ENCODE assay signal across 10 cellular contexts in the genomic region with DNA sequence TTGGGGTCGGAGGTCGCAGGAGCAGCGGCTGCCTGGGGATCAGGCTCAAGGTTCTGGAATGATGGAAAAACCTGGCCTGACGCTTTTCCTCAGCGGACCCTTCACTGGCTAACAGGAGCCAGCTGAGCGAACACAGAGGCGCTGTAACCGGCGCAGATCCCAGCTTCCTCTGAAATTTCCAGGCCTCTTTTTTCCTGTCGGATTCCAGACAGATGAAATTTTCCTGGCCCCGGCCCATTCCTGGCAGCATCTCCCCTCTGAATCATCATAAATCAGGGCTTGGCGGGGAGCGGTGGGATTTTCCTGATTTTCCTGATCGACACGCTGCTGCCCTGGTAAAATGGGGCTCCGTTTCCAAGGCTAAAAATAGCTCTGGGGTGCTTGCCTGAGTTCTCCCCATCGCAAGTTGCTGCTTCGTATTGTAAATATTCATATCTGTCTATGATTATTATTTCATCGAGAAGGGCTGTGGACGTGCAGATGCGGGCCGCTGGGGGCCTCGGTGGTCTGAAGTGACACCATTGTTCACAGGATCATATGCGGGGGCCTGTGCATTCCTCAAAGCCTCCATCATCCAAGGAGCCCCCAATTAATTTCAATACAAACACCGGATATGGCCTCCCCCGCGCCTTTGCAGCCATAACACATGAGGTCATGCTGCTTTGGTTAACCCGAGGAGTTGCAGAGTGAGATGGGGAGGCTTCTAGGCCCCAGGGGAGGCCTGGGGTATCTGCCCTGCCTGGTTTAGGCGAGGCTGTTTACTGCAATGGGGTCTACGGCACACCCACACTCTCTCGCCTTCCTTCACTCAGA. TPM values are rescaled to one million over a fixed set of nuclear protein-coding genes. Genes with fewer than 3 reads are reported as not detected.
DNase-seq lines count a peak whose midpoint lies in the region; ATAC-seq and TF ChIP-seq lines count a peak whose summit lies in the region.
"Had no signal": no experiment of that assay in that cellular context is flagged by ENCODE, and none has a peak within 500 bp of the region (broad histone marks: within the 10 kb centered on the region; RNA-seq: fewer than 3 reads in every experiment).

No MANE protein-coding gene starts in this region.

- H3K79me2 ChIP-seq in neural cell (replicated peaks; ENCODE audit: insufficient read depth, low read length) = no peaks in the 10 kb centered on the region

- no peaks in the 10 kb centered on the region for H3K27me3 ChIP-seq in SJCRH30
- no peaks in the 10 kb centered on the region for H3K27me3 ChIP-seq in neural cell (ENCODE audit: insufficient read depth, low read depth, low read length)
- H3K27me3 ChIP-seq: BLaER1 treated with 17β-estradiol and CSF1 and Interleukin-3, amounts not matched to agents 10 nM and 100 nM had no signal

- no peaks in the 10 kb centered on the region for H3F3A ChIP-seq in neural cell (ENCODE audit: insufficient read depth, low read length, poor library complexity, severe bottlenecking)

- DNase-seq in ACHN (peak; percentile 42), SJCRH30 (peak; percentile 90 to 91), fibroblast of the aortic adventitia (ENCODE audit: low read depth) (peak; percentile 97), NCI-H1105 treated with DMSO at 0.1 percent for 48 hours (lab: John Stamatoyannopoulos, UW) (no peak), SKM-1 treated with dmso at 0.1 percent for 144 hours (lab: John Stamatoyannopoulos, UW; ENCODE audit: unreplicated experiment) (no peak)
- no peak for DNase-seq in effector CD8-positive, alpha-beta T cell (lab: John Stamatoyannopoulos, UW)
- DNase-seq: NCI-H345 had no signal

- H3K4me3 ChIP-seq in SJCRH30 (peak overlapping the region; percentile 36), fibroblast of the aortic adventitia (ENCODE audit: low read depth, low read length) (peak overlapping the region; percentile 22), neural cell (ENCODE audit: low read length) (no peak overlapping the region)
- H3K4me3 ChIP-seq: BLaER1 treated with 17β-estradiol and CSF1 and Interleukin-3, amounts not matched to agents 10 nM and 100 nM had no signal

- H3K9me2 ChIP-seq in neural cell (ENCODE audit: insufficient read depth, low read length) = no peaks in the 10 kb centered on the region

- no peak for TF ChIP-seq EP300 in neural cell (conservative IDR thresholded peaks at IDR 0.05; ENCODE audit: poor library complexity, severe bottlenecking)

- H3K9me3 ChIP-seq in SJCRH30 (replicated peaks) = no peaks in the 10 kb centered on the region
- H3K9me3 ChIP-seq in neural cell (ENCODE audit: low read length) = no peaks in the 10 kb centered on the region

- in situ Hi-C loops in ACHN (cut with HindIII; ENCODE audit: low pct_ligation_motif_present, low pct_unique_long_range_greater_than_20kb, low sequenced_read_pairs) = no loop called here

- H3K27ac ChIP-seq in SJCRH30 (peak overlapping the region; percentile 94), neural cell (ENCODE audit: low read length) (no peak overlapping the region)
- H3K27ac ChIP-seq: BLaER1 treated with 17β-estradiol and CSF1 and Interleukin-3, amounts not matched to agents 10 nM and 100 nM had no signal

- peaks cover 36% of the 10 kb centered on the region for H3K4me1 ChIP-seq in SJCRH30

- H3K4me2 ChIP-seq in neural cell (ENCODE audit: low read length) = no peak overlapping the region
- H3K4me2 ChIP-seq: BLaER1 treated with 17β-estradiol and CSF1 and Interleukin-3, amounts not matched to agents 10 nM and 100 nM had no signal

- no peaks in the 10 kb centered on the region for H4K20me1 ChIP-seq in neural cell (ENCODE audit: insufficient read depth)
- H4K20me1 ChIP-seq: BLaER1 treated with 17β-estradiol and CSF1 and Interleukin-3, amounts not matched to agents 10 nM and 100 nM had no signal

- no peak overlapping the region for H2AFZ ChIP-seq in neural cell (ENCODE audit: low read depth, low read length)

- TF ChIP-seq CTCF in fibroblast of the aortic adventitia (IDR thresholded peaks at IDR 0.05; ENCODE audit: insufficient read depth, low read length) (no peak), neural cell (IDR thresholded peaks at IDR 0.05; ENCODE audit: poor library complexity, severe bottlenecking) (no peak)

- no peak for ATAC-seq in GM21576 (IDR thresholded peaks at IDR 0.05; ENCODE audit: unreplicated experiment)

- TF ChIP-seq RAD21 in neural cell (conservative IDR thresholded peaks at IDR 0.05) = no peak

- no peak overlapping the region for H3K9ac ChIP-seq in neural cell (ENCODE audit: low read length)
- H3K9ac ChIP-seq: BLaER1 treated with 17β-estradiol and CSF1 and Interleukin-3, amounts not matched to agents 10 nM and 100 nM had no signal

- no peaks in the 10 kb centered on the region for H3K36me3 ChIP-seq in SJCRH30
- no peaks in the 10 kb centered on the region for H3K36me3 ChIP-seq in neural cell (ENCODE audit: insufficient read depth, low read length)

TF ChIP-seq in neural cell, 6 proteins besides CTCF, POLR2A, EP300 and RAD21:
- TF ChIP-seq EZH2 (IDR thresholded peaks at IDR 0.05; ENCODE audit: borderline replicate concordance, insufficient read depth, low read length, poor library complexity, severe bottlenecking) = no peak
- TF ChIP-seq, protein P1, sequence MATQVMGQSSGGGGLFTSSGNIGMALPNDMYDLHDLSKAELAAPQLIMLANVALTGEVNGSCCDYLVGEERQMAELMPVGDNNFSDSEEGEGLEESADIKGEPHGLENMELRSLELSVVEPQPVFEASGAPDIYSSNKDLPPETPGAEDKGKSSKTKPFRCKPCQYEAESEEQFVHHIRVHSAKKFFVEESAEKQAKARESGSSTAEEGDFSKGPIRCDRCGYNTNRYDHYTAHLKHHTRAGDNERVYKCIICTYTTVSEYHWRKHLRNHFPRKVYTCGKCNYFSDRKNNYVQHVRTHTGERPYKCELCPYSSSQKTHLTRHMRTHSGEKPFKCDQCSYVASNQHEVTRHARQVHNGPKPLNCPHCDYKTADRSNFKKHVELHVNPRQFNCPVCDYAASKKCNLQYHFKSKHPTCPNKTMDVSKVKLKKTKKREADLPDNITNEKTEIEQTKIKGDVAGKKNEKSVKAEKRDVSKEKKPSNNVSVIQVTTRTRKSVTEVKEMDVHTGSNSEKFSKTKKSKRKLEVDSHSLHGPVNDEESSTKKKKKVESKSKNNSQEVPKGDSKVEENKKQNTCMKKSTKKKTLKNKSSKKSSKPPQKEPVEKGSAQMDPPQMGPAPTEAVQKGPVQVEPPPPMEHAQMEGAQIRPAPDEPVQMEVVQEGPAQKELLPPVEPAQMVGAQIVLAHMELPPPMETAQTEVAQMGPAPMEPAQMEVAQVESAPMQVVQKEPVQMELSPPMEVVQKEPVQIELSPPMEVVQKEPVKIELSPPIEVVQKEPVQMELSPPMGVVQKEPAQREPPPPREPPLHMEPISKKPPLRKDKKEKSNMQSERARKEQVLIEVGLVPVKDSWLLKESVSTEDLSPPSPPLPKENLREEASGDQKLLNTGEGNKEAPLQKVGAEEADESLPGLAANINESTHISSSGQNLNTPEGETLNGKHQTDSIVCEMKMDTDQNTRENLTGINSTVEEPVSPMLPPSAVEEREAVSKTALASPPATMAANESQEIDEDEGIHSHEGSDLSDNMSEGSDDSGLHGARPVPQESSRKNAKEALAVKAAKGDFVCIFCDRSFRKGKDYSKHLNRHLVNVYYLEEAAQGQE (IDR thresholded peaks at IDR 0.05; ENCODE audit: borderline replicate concordance) = peak; percentile 60
TF ChIP-seq in neural cell: peak in this region for 1.

RNA-seq across cellular contexts. Expression of gene ETV4, which starts 45.8 kb away (rescaled TPM):
- 70.0 and 70.4 TPM in 2 replicates for total RNA-seq in SJCRH30 (2014; rRNA removed; shearing (Covaris generic))
- total RNA-seq in fibroblast of the aortic adventitia (ENCODE audit: low replicate concordance) = 0.41 and 6.1 TPM in 2 replicates
- 0.12 and 0.61 TPM in 2 replicates for polyA plus RNA-seq in neural cell
- 0.49 TPM in 1 of 2 replicates, not detected in the other for polyA minus RNA-seq in neural cell

Comparison
In these comparisons a context has a peak if more than half of its experiments do, and no peak if none do; other contexts are left out.
1. DNase-seq: peak in ACHN (single experiment), SJCRH30 (2 of 2) and fibroblast of the aortic adventitia (single experiment); none in NCI-H1105 treated with DMSO at 0.1 percent for 48 hours (single experiment), effector CD8-positive, alpha-beta T cell (single experiment) and SKM-1 treated with dmso at 0.1 percent for 144 hours (single experiment).